Comparison of ENCODE assay signal across 8 cellular contexts in the genomic region with DNA sequence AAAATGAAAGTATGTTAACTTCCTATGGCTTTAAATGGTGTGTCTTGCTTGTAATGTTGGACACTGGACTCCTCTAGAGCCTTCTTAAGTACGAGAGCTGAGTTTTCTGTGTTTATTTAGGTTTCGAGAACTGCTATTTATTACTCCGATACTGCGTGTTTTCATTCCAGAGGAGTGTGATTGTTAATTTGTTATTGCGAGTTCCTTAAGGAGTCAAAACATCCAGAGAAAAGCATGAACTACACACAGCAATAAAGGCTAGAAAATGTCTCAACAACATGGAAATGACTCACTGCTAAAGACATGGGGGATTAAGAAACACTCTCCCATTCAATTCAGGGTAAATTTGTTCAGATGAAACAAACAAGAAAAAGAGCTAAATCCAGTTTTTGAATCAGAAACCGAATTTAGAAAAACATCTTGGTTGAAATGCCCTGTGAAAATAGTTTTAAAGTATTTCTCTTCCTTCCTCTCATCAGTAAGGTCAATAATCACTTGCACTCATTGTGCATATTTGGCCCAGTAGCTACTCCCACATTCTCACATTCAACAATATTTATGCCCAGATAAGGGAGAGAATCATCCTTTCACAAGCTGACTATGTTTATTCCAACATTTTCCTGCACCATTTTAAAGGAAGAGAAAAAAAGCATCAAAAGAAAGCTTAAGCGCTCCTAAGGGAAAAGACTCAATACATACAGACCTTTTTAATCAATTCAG. TPM values are rescaled to one million over a fixed set of nuclear protein-coding genes. Genes with fewer than 3 reads are reported as not detected.
DNase-seq lines count a peak whose midpoint lies in the region; ATAC-seq and TF ChIP-seq lines count a peak whose summit lies in the region.

No MANE protein-coding gene starts in this region.

- CTCF ChIA-PET in PC-3 (lab: Charles Lee): no interaction called here

- TF ChIP-seq CTCF in PC-3 (conservative IDR thresholded peaks at IDR 0.05; ENCODE audit: low read depth, low read length): no peak

- BruUV-seq in PC-3 (replicated peaks; lab: Mats Ljungman, UMichigan): no TSS peak

- intact Hi-C loops in PC-3 (cut with micrococcal nuclease): no loop called here

- H3K4me3 Mint-ChIP-seq in CD4-positive, CD25-positive, alpha-beta regulatory T cell: peak overlapping the region in 1 of 4 donors; percentile 42

- no peaks in the 10 kb centered on the region for H3K27me3 ChIP-seq in CD4-positive, CD25-positive, alpha-beta regulatory T cell (ENCODE audit: control insufficient read depth, insufficient read depth, low read length)
- H3K27me3 ChIP-seq in PC-3 (ENCODE audit: low read length): no peaks in the 10 kb centered on the region
- no peaks in the 10 kb centered on the region for H3K27me3 ChIP-seq in rectal smooth muscle tissue (ENCODE audit: control insufficient read depth, insufficient read depth, low read length)

- H3K79me2 ChIP-seq in PC-3 (ENCODE audit: low read length): peaks cover 57% of the 10 kb centered on the region

- H4K20me1 ChIP-seq in PC-3 (ENCODE audit: low read length): no peaks in the 10 kb centered on the region

- H3K9me2 ChIP-seq in PC-3 (replicated peaks; ENCODE audit: low read length): no peaks in the 10 kb centered on the region

- peaks cover 11 to 73% (median 55%) of the 10 kb centered on the region in 4 donors for H3K4me1 Mint-ChIP-seq in CD4-positive, CD25-positive, alpha-beta regulatory T cell

- H3K4me2 ChIP-seq in PC-3 (ENCODE audit: low read length): peak overlapping the region; percentile 51

- peak overlapping the region in 2 of 3 donors; percentile 8 to 14 for H3K27ac Mint-ChIP-seq in CD4-positive, CD25-positive, alpha-beta regulatory T cell

- peaks cover 4% of the 10 kb centered on the region for H3K36me3 ChIP-seq in CD4-positive, CD25-positive, alpha-beta regulatory T cell (ENCODE audit: control insufficient read depth, insufficient read depth, low read length)
- H3K36me3 ChIP-seq in PC-3 (ENCODE audit: low read depth, low read length) (no peaks in the 10 kb centered on the region), rectal smooth muscle tissue (ENCODE audit: control insufficient read depth, insufficient read depth, low read length) (no peaks in the 10 kb centered on the region)

- no peaks in the 10 kb centered on the region for H3K27me3 Mint-ChIP-seq in CD4-positive, CD25-positive, alpha-beta regulatory T cell

- H3K27ac ChIP-seq in CD4-positive, CD25-positive, alpha-beta regulatory T cell (ENCODE audit: insufficient read depth, low read length, poor library complexity, severe bottlenecking): no peak overlapping the region
- H3K27ac ChIP-seq in PC-3 (ENCODE audit: low read length) (peak overlapping the region; percentile 90), rectal smooth muscle tissue (ENCODE audit: low read depth, low read length) (peak overlapping the region; percentile 53)

- H2AFZ ChIP-seq in PC-3 (ENCODE audit: low read length): no peak overlapping the region

- ATAC-seq in CD4-positive, CD25-positive, alpha-beta regulatory T cell (ENCODE audit: low read depth in 2 of 2): no peak
- ATAC-seq in PC-3: no peak
- ATAC-seq in HG03025 (IDR thresholded peaks at IDR 0.05; ENCODE audit: low FRiP score, unreplicated experiment): no peak
- ATAC-seq in HG03469 (IDR thresholded peaks at IDR 0.05; ENCODE audit: unreplicated experiment): no peak
- no peak for ATAC-seq in GM21381 (IDR thresholded peaks at IDR 0.05; ENCODE audit: unreplicated experiment)

- H3K9me3 ChIP-seq in CD4-positive, CD25-positive, alpha-beta regulatory T cell (ENCODE audit: control insufficient read depth in 2 of 2, low read length in 2 of 2): no peaks in the 10 kb centered on the region
- no peaks in the 10 kb centered on the region for H3K9me3 ChIP-seq in PC-3 (ENCODE audit: low read length)

- no peak overlapping the region for H3K4me3 ChIP-seq in CD4-positive, CD25-positive, alpha-beta regulatory T cell (ENCODE audit: low read depth, low read length)
- H3K4me3 ChIP-seq in PC-3 (ENCODE audit: low read length) (peak overlapping the region; percentile 6; the same call in 1 of the 2 replicates), rectal smooth muscle tissue (ENCODE audit: low read length) (no peak overlapping the region)

- DNase-seq in CD4-positive, CD25-positive, alpha-beta regulatory T cell: no peak
- DNase-seq in PC-3 (peak; percentile 52), fibroblast of peridontal ligament (ENCODE audit: extremely low read depth) (peak; percentile 85), RKO (ENCODE audit: low spot score) (no peak)

- H3K4me1 ChIP-seq in CD4-positive, CD25-positive, alpha-beta regulatory T cell (ENCODE audit: control insufficient read depth, insufficient read depth, low read length, poor library complexity, severe bottlenecking): peaks cover 15% of the 10 kb centered on the region
- peaks cover 83% of the 10 kb centered on the region for H3K4me1 ChIP-seq in PC-3 (ENCODE audit: insufficient read depth, low read length)
- peaks cover 25% of the 10 kb centered on the region for H3K4me1 ChIP-seq in rectal smooth muscle tissue (ENCODE audit: control insufficient read depth, insufficient read depth, low read length)

- peaks cover 10% of the 10 kb centered on the region for H3K36me3 Mint-ChIP-seq in CD4-positive, CD25-positive, alpha-beta regulatory T cell

- H3K9me3 Mint-ChIP-seq in CD4-positive, CD25-positive, alpha-beta regulatory T cell: no peaks in the 10 kb centered on the region

- peak overlapping the region; percentile 23; the same call in 1 of the 2 replicates for H3K9ac ChIP-seq in PC-3 (ENCODE audit: low read length)
- H3K9ac ChIP-seq in rectal smooth muscle tissue (ENCODE audit: low read length): no peak overlapping the region

- no peaks in the 10 kb centered on the region for H3F3A ChIP-seq in PC-3 (ENCODE audit: low read length, unreplicated experiment)

- POLR2A ChIA-PET in PC-3 (lab: Charles Lee; ENCODE audit: unreplicated experiment): interaction anchor here (0.7 kb wide), 1 partner anchor 38 kb away, joined by 7 read pairs; no protein-coding TSS in a partner anchor

RNA-seq across cellular contexts. Expression of gene ATXN1, which starts 36.0 kb away (rescaled TPM):
- total RNA-seq in CD4-positive, CD25-positive, alpha-beta regulatory T cell: 191 TPM
- 10 to 100 TPM; 15.8 to 22.9 (median 18.9) TPM for polyA plus RNA-seq in CD4-positive, CD25-positive, alpha-beta regulatory T cell
- total RNA-seq in PC-3 (2014; rRNA removed): 19.1 and 27.0 TPM in 2 replicates

Comparison
In these comparisons a context has a peak if more than half of its experiments do, and no peak if none do; other contexts are left out.
1. DNase-seq: peak in PC-3 (single experiment) and fibroblast of peridontal ligament (single experiment); none in CD4-positive, CD25-positive, alpha-beta regulatory T cell (0 of 3) and RKO (single experiment).